Comparison of ENCODE assay signal across 8 cellular contexts in the genomic region with DNA sequence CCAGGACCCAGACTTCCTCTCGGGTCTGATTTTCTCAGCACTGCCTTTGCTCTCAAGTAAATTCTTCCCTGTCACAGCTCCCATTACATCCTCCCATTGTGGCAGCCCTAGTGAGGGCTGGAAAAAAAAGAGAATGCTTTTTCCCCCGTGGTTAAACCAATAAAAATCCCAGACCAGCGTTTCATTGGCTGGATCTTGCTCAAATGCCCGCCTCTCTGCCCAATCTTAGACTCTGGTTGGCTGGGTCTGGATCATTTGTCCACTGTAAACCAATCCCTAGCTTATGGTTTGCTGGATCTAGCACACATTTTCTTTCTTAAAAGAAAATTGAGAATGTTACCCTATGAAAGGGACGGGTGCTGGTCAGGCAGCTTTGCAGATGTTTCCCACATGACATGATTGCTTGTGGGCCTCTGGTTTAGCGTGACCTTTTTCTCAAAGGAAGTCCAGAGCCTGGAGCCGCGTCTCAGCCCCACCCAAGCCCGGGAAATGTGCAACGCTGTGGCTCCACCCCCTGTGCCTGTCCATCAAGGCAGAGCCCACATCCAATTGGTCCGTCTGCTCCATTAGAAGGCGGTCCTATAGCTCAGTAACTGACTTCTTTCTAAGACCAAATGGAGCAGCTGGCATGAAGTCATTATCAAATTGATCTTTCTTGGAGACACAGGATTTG. TPM values are rescaled to one million over a fixed set of nuclear protein-coding genes. Genes with fewer than 3 reads are reported as not detected.
DNase-seq lines count a peak whose midpoint lies in the region; ATAC-seq and TF ChIP-seq lines count a peak whose summit lies in the region.

No MANE protein-coding gene starts in this region.

- peak; percentile 77 for ATAC-seq in Panc1
- peak; percentile 85 to 91 for ATAC-seq in lower lobe of right lung
- no peak for ATAC-seq in HG03095 (IDR thresholded peaks at IDR 0.05; ENCODE audit: unreplicated experiment)
- ATAC-seq in HG03108 (IDR thresholded peaks at IDR 0.05; ENCODE audit: unreplicated experiment) = no peak

- intact Hi-C loops in Panc1 (cut with micrococcal nuclease; ENCODE audit: unreplicated experiment) = no loop called here
- intact Hi-C loops in lower lobe of right lung (cut with DNase I) = no loop called here

- H3K4me3 ChIP-seq in HUES64 (ENCODE audit: low read length) = peak overlapping the region; percentile 8; the same call in 1 of the 2 replicates
- no peak overlapping the region for H3K4me3 ChIP-seq in Panc1 (ENCODE audit: low read depth in 2 of 2, low read length in 2 of 2)
- H3K4me3 ChIP-seq in lower lobe of right lung = no peak overlapping the region

- no TSS peak for BruUV-seq in Panc1 (replicated peaks; lab: Mats Ljungman, UMichigan)

- in situ Hi-C loops in Panc1 (cut with HindIII; ENCODE audit: low pct_unique_long_range_greater_than_20kb, low sequenced_read_pairs) = no loop called here

- 44% methylated on average over 12 of the region's 12 CpGs for WGBS in HUES64

- CTCF ChIA-PET in Panc1 (lab: Charles Lee) = no interaction called here

- POLR2A ChIA-PET in Panc1 (lab: Charles Lee) = interaction anchor here (0.7 to 0.8 kb wide), 2 partner anchors 104 to 770 kb away, joined by 5 to 9 read pairs; no protein-coding TSS in a partner anchor

- H3K9me3 ChIP-seq in HUES64 (ENCODE audit: insufficient read depth, low read depth, low read length) (no peaks in the 10 kb centered on the region), Panc1 (ENCODE audit: control insufficient read depth, insufficient read depth, low read depth, low read length) (no peaks in the 10 kb centered on the region), lower lobe of right lung (no peaks in the 10 kb centered on the region)

- H3K27ac ChIP-seq in HUES64 (ENCODE audit: low read depth, low read length) (no peak overlapping the region), Panc1 (ENCODE audit: low read length) (no peak overlapping the region), lower lobe of right lung (no peak overlapping the region)

- no peaks in the 10 kb centered on the region for H3K36me3 ChIP-seq in HUES64 (ENCODE audit: insufficient read depth, low read length)
- H3K36me3 ChIP-seq in Panc1 (ENCODE audit: control insufficient read depth, insufficient read depth, low read length) = no peaks in the 10 kb centered on the region
- no peaks in the 10 kb centered on the region for H3K36me3 ChIP-seq in lower lobe of right lung

- DNase-seq in DMS 273 (lab: John Stamatoyannopoulos, UW; ENCODE audit: unreplicated experiment) = peak; percentile 93
- no peak for DNase-seq in Panc1 (ENCODE audit: low read depth, low spot score)
- DNase-seq in cerebellar cortex (ENCODE audit: low spot score) = peak; percentile 35
- peak; percentile 89 for DNase-seq in lower lobe of right lung
- no peak for DNase-seq in GOT3 (lab: John Stamatoyannopoulos, UW)

- H3K4me1 ChIP-seq in HUES64 (ENCODE audit: insufficient read depth, low read length) (no peaks in the 10 kb centered on the region), Panc1 (ENCODE audit: control insufficient read depth, insufficient read depth, low read length) (no peaks in the 10 kb centered on the region), lower lobe of right lung (no peaks in the 10 kb centered on the region)

- H3K27me3 ChIP-seq in HUES64 (ENCODE audit: insufficient read depth, low read length) (peaks cover 52% of the 10 kb centered on the region), Panc1 (ENCODE audit: control insufficient read depth, insufficient read depth, low read length) (no peaks in the 10 kb centered on the region), lower lobe of right lung (ENCODE audit: low read depth) (peaks cover 18% of the 10 kb centered on the region)

- H3K9ac ChIP-seq in HUES64 (ENCODE audit: low read depth, low read length) = no peak overlapping the region

- no peak for TF ChIP-seq CTCF in Panc1 (IDR thresholded peaks at IDR 0.05)
- no peak for TF ChIP-seq CTCF in lower lobe of right lung (IDR thresholded peaks at IDR 0.05)

RNA-seq across cellular contexts. Expression of gene MCEMP1, which starts 2.8 kb away (rescaled TPM):
- not detected for polyA plus RNA-seq in HUES64 (2013, experiment 1 of 2)
- not detected for polyA plus RNA-seq in HUES64 (2013, experiment 2 of 2)
- total RNA-seq in Panc1 (2021; ENCODE audit: unreplicated experiment) (not detected), lower lobe of right lung (184 TPM)
- not detected for polyA plus RNA-seq in Panc1 (2012; ENCODE audit: insufficient read length)

RNA-seq across cellular contexts. Expression of gene RETN, which starts 5.3 kb away (rescaled TPM):
- polyA plus RNA-seq in HUES64 (2013, experiment 1 of 2) = not detected
- not detected for polyA plus RNA-seq in HUES64 (2013, experiment 2 of 2)
- total RNA-seq in Panc1 (2021; ENCODE audit: unreplicated experiment) (not detected), lower lobe of right lung (21.1 TPM)
- polyA plus RNA-seq in Panc1 (2012; ENCODE audit: insufficient read length) = not detected

RNA-seq across cellular contexts. Expression of gene TRAPPC5, which starts 6.5 kb away (rescaled TPM):
- 37.3 TPM for polyA plus RNA-seq in HUES64 (2013, experiment 1 of 2)
- polyA plus RNA-seq in HUES64 (2013, experiment 2 of 2) = 34.3 TPM
- total RNA-seq in Panc1 (2021; ENCODE audit: unreplicated experiment) (101 TPM), lower lobe of right lung (75.3 TPM)
- polyA plus RNA-seq in Panc1 (2012; ENCODE audit: insufficient read length) = 206 TPM

RNA-seq across cellular contexts. Expression of gene FCER2, which starts 27.8 kb away (rescaled TPM):
- polyA plus RNA-seq in HUES64 (2013, experiment 1 of 2) = not detected
- polyA plus RNA-seq in HUES64 (2013, experiment 2 of 2) = not detected
- total RNA-seq in Panc1 (2021; ENCODE audit: unreplicated experiment) (0.15 TPM), lower lobe of right lung (0.50 TPM)
- polyA plus RNA-seq in Panc1 (2012; ENCODE audit: insufficient read length) = 0.13 TPM

RNA-seq across cellular contexts. Expression of gene STXBP2, which starts 37.2 kb away (rescaled TPM):
- 33.4 TPM for polyA plus RNA-seq in HUES64 (2013, experiment 1 of 2)
- 34.7 TPM for polyA plus RNA-seq in HUES64 (2013, experiment 2 of 2)
- 102 TPM for total RNA-seq in Panc1 (2021; ENCODE audit: unreplicated experiment)
- polyA plus RNA-seq in Panc1 (2012; ENCODE audit: insufficient read length) = 143 TPM
- total RNA-seq in lower lobe of right lung = 200 TPM

Comparison
In these comparisons a context has a peak if more than half of its experiments do, and no peak if none do; other contexts are left out.
1. DNase-seq: peak in DMS 273 (single experiment), cerebellar cortex (single experiment) and lower lobe of right lung (single experiment); none in Panc1 (single experiment) and GOT3 (single experiment).
2. ATAC-seq: peak in Panc1 (single experiment) and lower lobe of right lung (2 of 2); none in HG03095 (single experiment) and HG03108 (single experiment).
3. RNA of gene MCEMP1, which starts 2.8 kb away (total RNA-seq): 184 TPM in lower lobe of right lung (single experiment); not detected in Panc1 (single experiment); every median in the first group is over 100 times any median in the second.
4. RNA of gene RETN, which starts 5.3 kb away (total RNA-seq): 21.1 TPM in lower lobe of right lung (single experiment); not detected in Panc1 (single experiment); every median in the first group is over 10 times any median in the second.